ENCODE assay signal across 1 cellular context in the genomic region with DNA sequence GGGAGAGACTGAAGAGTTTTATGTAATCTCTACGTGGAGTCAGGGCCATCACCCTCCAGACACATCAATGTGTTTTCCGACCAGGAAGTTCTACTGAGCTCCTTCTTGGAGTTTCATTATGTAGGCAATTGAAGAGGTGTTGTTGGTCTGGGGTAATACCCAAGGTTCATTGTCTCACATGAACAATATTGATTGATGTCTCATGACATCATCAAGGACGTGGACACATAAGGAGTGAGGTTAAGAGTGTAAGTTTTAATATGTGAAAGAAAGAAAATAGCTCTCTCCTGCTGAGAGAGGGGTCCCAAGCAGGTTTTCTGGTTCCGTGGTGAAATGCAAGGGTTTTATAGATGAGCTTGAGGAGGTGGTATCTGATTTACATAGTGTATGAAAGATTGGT.
TF ChIP-seq lines count a peak whose summit lies in the region.

No MANE protein-coding gene starts in this region.

TF ChIP-seq in HepG2, 621 proteins besides CTCF, POLR2A, EP300 and RAD21:
- TF ChIP-seq, protein P1, sequence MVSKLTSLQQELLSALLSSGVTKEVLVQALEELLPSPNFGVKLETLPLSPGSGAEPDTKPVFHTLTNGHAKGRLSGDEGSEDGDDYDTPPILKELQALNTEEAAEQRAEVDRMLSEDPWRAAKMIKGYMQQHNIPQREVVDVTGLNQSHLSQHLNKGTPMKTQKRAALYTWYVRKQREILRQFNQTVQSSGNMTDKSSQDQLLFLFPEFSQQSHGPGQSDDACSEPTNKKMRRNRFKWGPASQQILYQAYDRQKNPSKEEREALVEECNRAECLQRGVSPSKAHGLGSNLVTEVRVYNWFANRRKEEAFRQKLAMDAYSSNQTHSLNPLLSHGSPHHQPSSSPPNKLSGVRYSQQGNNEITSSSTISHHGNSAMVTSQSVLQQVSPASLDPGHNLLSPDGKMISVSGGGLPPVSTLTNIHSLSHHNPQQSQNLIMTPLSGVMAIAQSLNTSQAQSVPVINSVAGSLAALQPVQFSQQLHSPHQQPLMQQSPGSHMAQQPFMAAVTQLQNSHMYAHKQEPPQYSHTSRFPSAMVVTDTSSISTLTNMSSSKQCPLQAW (CRISPR knock-in tag; IDR thresholded peaks at IDR 0.05) = no peak
- no peak for TF ChIP-seq HNF4A (CRISPR knock-in tag; IDR thresholded peaks at IDR 0.05)
- TF ChIP-seq, protein P2, sequence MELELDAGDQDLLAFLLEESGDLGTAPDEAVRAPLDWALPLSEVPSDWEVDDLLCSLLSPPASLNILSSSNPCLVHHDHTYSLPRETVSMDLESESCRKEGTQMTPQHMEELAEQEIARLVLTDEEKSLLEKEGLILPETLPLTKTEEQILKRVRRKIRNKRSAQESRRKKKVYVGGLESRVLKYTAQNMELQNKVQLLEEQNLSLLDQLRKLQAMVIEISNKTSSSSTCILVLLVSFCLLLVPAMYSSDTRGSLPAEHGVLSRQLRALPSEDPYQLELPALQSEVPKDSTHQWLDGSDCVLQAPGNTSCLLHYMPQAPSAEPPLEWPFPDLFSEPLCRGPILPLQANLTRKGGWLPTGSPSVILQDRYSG (CRISPR knock-in tag; IDR thresholded peaks at IDR 0.05) = no peak
- peak; percentile 66 for TF ChIP-seq ATF7 (IDR thresholded peaks at IDR 0.05)
- TF ChIP-seq ATF7 (CRISPR knock-in tag; IDR thresholded peaks at IDR 0.05) = no peak
- TF ChIP-seq ZBTB44 (CRISPR knock-in tag; IDR thresholded peaks at IDR 0.05) = no peak
- TF ChIP-seq PAF1 (CRISPR knock-in tag; IDR thresholded peaks at IDR 0.05) = no peak
- no peak for TF ChIP-seq ZBTB20 (CRISPR knock-in tag; IDR thresholded peaks at IDR 0.05; ENCODE audit: borderline replicate concordance, low read depth)
- no peak for TF ChIP-seq HDAC1 (CRISPR knock-in tag; IDR thresholded peaks at IDR 0.05)
- TF ChIP-seq ONECUT2 (CRISPR knock-in tag; IDR thresholded peaks at IDR 0.05) = no peak
- no peak for TF ChIP-seq FOXK2 (IDR thresholded peaks at IDR 0.05)
- no peak for TF ChIP-seq ZNF235 (CRISPR knock-in tag; IDR thresholded peaks at IDR 0.05; ENCODE audit: borderline replicate concordance)
- TF ChIP-seq DNMT3B (CRISPR knock-in tag; conservative IDR thresholded peaks at IDR 0.05) = no peak
- TF ChIP-seq ARNT2 (CRISPR knock-in tag; IDR thresholded peaks at IDR 0.05; ENCODE audit: low read depth) = no peak
- peak; percentile 58; the same call in 1 of the 2 replicates for TF ChIP-seq CREB1 (IDR thresholded peaks at IDR 0.05)
- TF ChIP-seq CREB1 (CRISPR knock-in tag; IDR thresholded peaks at IDR 0.05) = no peak
TF ChIP-seq in HepG2: peak in this region for 2.
